8 cellular contexts compared by ENCODE assay signal in the genomic region with DNA sequence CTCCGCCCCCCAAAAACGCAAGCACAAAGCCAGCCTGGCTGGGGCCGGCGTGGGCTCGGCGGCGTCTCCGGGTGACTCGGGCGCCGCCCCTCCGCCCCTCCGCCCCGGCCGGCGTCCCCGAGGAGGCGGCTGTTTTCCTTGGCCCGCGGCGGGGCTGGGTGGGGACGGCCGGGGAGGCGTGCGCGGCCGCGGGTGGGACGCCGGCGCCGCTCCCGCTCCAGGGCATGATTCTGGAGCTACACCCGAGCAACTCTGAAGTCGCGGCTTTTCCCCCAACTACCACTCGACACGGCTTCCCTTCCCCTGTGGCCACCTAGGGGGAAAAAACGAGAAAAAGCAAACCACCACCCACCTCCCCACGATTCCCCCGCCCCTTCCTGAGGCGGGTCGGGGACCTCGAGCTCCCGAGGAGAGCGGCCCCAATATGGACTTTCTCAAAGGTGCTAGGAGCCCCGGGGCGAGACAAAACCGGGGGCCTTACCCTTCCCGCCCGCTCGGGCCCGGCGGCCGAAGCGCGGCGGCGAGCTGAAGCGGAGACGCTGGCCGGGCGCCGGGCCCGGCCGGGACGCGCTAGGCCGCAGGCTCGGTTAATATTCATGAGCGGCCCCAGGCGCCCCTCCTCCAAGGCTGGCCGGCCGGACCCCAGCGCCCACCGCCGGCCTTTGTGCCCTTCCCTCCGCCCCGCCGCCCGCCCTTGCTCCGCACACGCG. TPM values are rescaled to one million over a fixed set of nuclear protein-coding genes. Genes with fewer than 3 reads are reported as not detected.
DNase-seq lines count a peak whose midpoint lies in the region; ATAC-seq lines count a peak whose summit lies in the region.

No MANE protein-coding gene starts in this region.

- intact Hi-C loops in right cardiac atrium (cut with DNase I) = loop anchor here in 3 of 4 donors (5.0 to 10.0 kb wide), 3 partner anchors 76 to 232 kb away; a partner anchor contains a TSS

- under 1% methylated on average over 84 of the region's 84 CpGs for WGBS in right cardiac atrium

- H3K4me3 ChIP-seq in SK-N-MC (peak overlapping the region; percentile 82), right cardiac atrium (ENCODE audit: low read length) (peak overlapping the region; percentile 100), rectal smooth muscle tissue (ENCODE audit: low read length) (peak overlapping the region; percentile 71)

- DNase-seq in AG08396 (ENCODE audit: low spot score) (peak; percentile 65), SK-N-MC (ENCODE audit: low read depth, low spot score) (no peak), amniotic epithelial cell (ENCODE audit: low read depth) (peak; percentile 51), right cardiac atrium (peak; percentile 81 to 92 (median 91)), NCI-H1436 treated with DMSO at 0.1 percent for 48 hours (lab: John Stamatoyannopoulos, UW) (no peak)

- H3K27me3 ChIP-seq in right cardiac atrium (ENCODE audit: control insufficient read depth, insufficient read depth) = no peaks in the 10 kb centered on the region
- no peaks in the 10 kb centered on the region for H3K27me3 ChIP-seq in rectal smooth muscle tissue (ENCODE audit: control insufficient read depth, insufficient read depth, low read length)

- H3K36me3 ChIP-seq in SK-N-MC (ENCODE audit: insufficient read depth, low read length) = no peaks in the 10 kb centered on the region
- no peaks in the 10 kb centered on the region for H3K36me3 ChIP-seq in rectal smooth muscle tissue (ENCODE audit: control insufficient read depth, insufficient read depth, low read length)

- H3K4me1 ChIP-seq in right cardiac atrium (ENCODE audit: control insufficient read depth, insufficient read depth, low read length) (peaks cover 5% of the 10 kb centered on the region), rectal smooth muscle tissue (ENCODE audit: control insufficient read depth, insufficient read depth, low read length) (peaks cover 31% of the 10 kb centered on the region)

- peak; percentile 27 for ATAC-seq in GM18868 (IDR thresholded peaks at IDR 0.05; ENCODE audit: unreplicated experiment)
- ATAC-seq in HG03103 (IDR thresholded peaks at IDR 0.05; ENCODE audit: low read depth, unreplicated experiment) = peak; percentile 13
- peak; percentile 68 to 75 for ATAC-seq in right cardiac atrium

- peak overlapping the region; percentile 72 for H3K9ac ChIP-seq in SK-N-MC (ENCODE audit: insufficient read length)
- peak overlapping the region; percentile 61 for H3K9ac ChIP-seq in rectal smooth muscle tissue (ENCODE audit: low read length)

- H3K27ac ChIP-seq in SK-N-MC (no peak overlapping the region), right cardiac atrium (ENCODE audit: low read length) (peak overlapping the region; percentile 98), rectal smooth muscle tissue (ENCODE audit: low read depth, low read length) (peak overlapping the region; percentile 86)

- H3K9me3 ChIP-seq in SK-N-MC (ENCODE audit: low read depth, low read length) (no peaks in the 10 kb centered on the region), right cardiac atrium (ENCODE audit: control insufficient read depth, low read length) (no peaks in the 10 kb centered on the region)

RNA-seq across cellular contexts. Expression of a gene that starts 0.9 kb away (rescaled TPM):
- 10 to 100 TPM; 53.4 to 72.0 (median 57.0) TPM for total RNA-seq in right cardiac atrium
- polyA plus RNA-seq in right cardiac atrium = 23.2 TPM

Comparison
In these comparisons a context has a peak if more than half of its experiments do, and no peak if none do; other contexts are left out.
1. DNase-seq: peak in AG08396 (single experiment), amniotic epithelial cell (single experiment) and right cardiac atrium (3 of 3); none in SK-N-MC (single experiment) and NCI-H1436 treated with DMSO at 0.1 percent for 48 hours (single experiment).
2. ATAC-seq: peak in every context shown above with its lines; median percentile 72 in right cardiac atrium; 27 in GM18868; 13 in HG03103.
3. Peak in every context shown above with its lines, with median percentiles within 50 percentile points of each other: H3K4me3 ChIP-seq.